In the genomic region with DNA sequence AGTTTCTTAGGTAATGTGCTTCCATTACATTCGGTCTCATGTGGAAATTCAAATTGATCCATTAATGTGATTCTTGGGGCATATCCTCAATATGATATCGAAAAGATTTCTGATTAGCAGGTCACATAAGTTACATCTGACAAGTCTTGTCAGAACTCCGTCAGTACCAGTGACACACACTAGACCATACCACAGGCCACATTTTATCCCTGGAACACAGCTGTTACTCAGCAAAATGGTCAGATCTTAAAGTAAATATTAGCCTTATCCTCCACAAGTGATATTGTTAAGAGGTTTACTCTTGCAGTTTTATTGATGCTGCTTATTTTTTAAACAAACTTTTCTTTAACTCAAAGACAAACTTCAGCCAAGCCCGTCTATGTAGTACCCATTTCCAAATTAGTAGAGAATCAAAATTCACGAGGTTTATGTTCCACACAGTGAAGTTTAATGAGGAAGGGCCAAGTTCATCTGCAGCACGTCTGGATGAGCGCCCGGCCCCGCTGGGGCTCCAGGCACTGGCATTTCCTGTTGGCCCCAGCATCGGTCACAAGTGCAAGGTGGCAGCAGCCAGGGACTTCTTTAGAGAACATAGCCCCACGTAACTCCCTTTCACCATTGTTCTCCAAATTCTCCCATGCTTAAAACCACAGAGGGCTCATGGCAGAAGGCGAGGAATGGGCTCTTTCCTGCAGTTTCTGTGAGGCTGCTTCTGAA, we compare ENCODE assay signal across 13 cellular contexts.
A peak's percentile ranks its signal among the peaks of the same experiment; 100 is the strongest.
DNase-seq lines count a peak whose midpoint lies in the region; ATAC-seq and TF ChIP-seq lines count a peak whose summit lies in the region.
"Had no signal": no experiment of that assay in that cellular context is flagged by ENCODE, and none has a peak within 500 bp of the region (broad histone marks: within the 10 kb centered on the region; RNA-seq: fewer than 3 reads in every experiment).

No MANE protein-coding gene starts in this region.

- H3K4me2 ChIP-seq in BLaER1 (peak overlapping the region; percentile 88), osteoblast (ENCODE audit: insufficient read depth, low read length) (no peak overlapping the region)

- H3K4me3 ChIP-seq in BLaER1 (0 out of 2 replicates have a peak overlapping the region, but pooled peaks have one; percentile 24), osteoblast (ENCODE audit: insufficient read depth, low read length) (no peak overlapping the region)
- H3K4me3 ChIP-seq: dorsolateral prefrontal cortex had no signal

- H2AFZ ChIP-seq in osteoblast (ENCODE audit: low read length), result no peak overlapping the region

- peak overlapping the region; percentile 43; the same call in 1 of the 2 replicates for H3K9ac ChIP-seq in BLaER1

- ATAC-seq in HG03342 (IDR thresholded peaks at IDR 0.05; ENCODE audit: unreplicated experiment), result no peak
- ATAC-seq in HG03439 (IDR thresholded peaks at IDR 0.05; ENCODE audit: unreplicated experiment), result no peak
- no peak for ATAC-seq in HG03442 (IDR thresholded peaks at IDR 0.05; ENCODE audit: unreplicated experiment)
- ATAC-seq: stimulated activated naive CD8-positive, alpha-beta T cell treated with anti-CD3 and anti-CD28 coated beads, Interleukin-15, Interleukin-2, amounts not matched to agents 100 U/mL and 50 U/mL, for 24 hours had no signal

- H3K9me3 ChIP-seq in BLaER1 (no peaks in the 10 kb centered on the region), osteoblast (ENCODE audit: low read depth, low read length) (no peaks in the 10 kb centered on the region)

- H3K79me2 ChIP-seq in osteoblast (ENCODE audit: insufficient read depth, low read length), result no peaks in the 10 kb centered on the region

- no peak for TF ChIP-seq CTCF in osteoblast (IDR thresholded peaks at IDR 0.05; ENCODE audit: extremely low read depth, low read depth, low read length)

- peaks cover 100% of the 10 kb centered on the region for H3K4me1 ChIP-seq in BLaER1
- H3K4me1 ChIP-seq in osteoblast (ENCODE audit: insufficient read depth, low read length), result no peaks in the 10 kb centered on the region

- H3K27ac ChIP-seq in BLaER1, result peak overlapping the region; percentile 97
- H3K27ac ChIP-seq in osteoblast (ENCODE audit: low read depth, low read length), result no peak overlapping the region

- DNase-seq in NCI-H69 (lab: John Stamatoyannopoulos, UW) (peak; percentile 24), foreskin melanocyte (peak; percentile 46), osteoblast (ENCODE audit: insufficient read length, low spot score, missing footprints) (peak; percentile 74), NCI-H1694 treated with DMSO at 0.1 percent for 48 hours (lab: John Stamatoyannopoulos, UW) (no peak)
- DNase-seq: activated CD8-positive, alpha-beta memory T cell treated with anti-CD3 and anti-CD28 coated beads, Interleukin-2, amount 50 U/mL, for 4 hours; AML-193; NCI-H2107; stimulated activated naive CD8-positive, alpha-beta T cell treated with anti-CD3 and anti-CD28 coated beads, Interleukin-15, Interleukin-2, amounts not matched to agents 100 U/mL and 50 U/mL, for 24 hours had no signal

- H3K27me3 ChIP-seq in BLaER1, result no peaks in the 10 kb centered on the region
- no peaks in the 10 kb centered on the region for H3K27me3 ChIP-seq in osteoblast (ENCODE audit: insufficient read depth, low read length)
- H3K27me3 ChIP-seq: dorsolateral prefrontal cortex had no signal

- no peaks in the 10 kb centered on the region for H3K36me3 ChIP-seq in BLaER1
- H3K36me3 ChIP-seq in osteoblast (ENCODE audit: insufficient read depth, low read length), result no peaks in the 10 kb centered on the region

- no peaks in the 10 kb centered on the region for H4K20me1 ChIP-seq in BLaER1
- H4K20me1 ChIP-seq in osteoblast (ENCODE audit: insufficient read depth, low read length), result no peaks in the 10 kb centered on the region
